Comparison of ENCODE assay signal across 25 cellular contexts in the genomic region with DNA sequence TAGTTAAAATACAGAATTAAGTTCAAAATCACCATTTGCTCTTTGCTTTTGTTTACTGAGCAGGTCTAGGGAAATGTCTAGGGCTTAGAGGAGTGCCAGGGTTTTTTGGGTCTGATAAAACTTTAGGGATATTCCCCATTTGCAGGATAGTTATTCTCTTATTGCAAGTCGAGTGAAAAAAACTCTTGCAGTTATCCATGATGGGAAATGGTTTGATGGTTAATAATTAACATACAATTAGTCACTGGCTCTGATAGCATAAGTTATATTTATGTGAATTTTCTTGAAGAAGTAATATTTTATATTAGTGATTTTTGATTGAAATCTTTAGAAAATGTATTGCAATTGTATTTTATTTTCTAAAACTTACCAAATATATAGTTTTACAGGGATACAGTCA.
"Had no signal": no experiment of that assay in that cellular context is flagged by ENCODE, and none has a peak within 500 bp of the region (broad histone marks: within the 10 kb centered on the region; RNA-seq: fewer than 3 reads in every experiment).

No MANE protein-coding gene starts in this region.

- FAIRE-seq: TTC549 had no signal

- H3K27me3 ChIP-seq: brain microvascular endothelial cell, cardiac muscle cell had no signal

- H3K4me3 Mint-ChIP-seq: activated B cell treated with CpG ODN at 0.5 μM for 24 hours; activated CD4-positive, alpha-beta memory T cell treated with anti-CD3 and anti-CD28 coated beads for 36 hours; activated CD4-positive, alpha-beta T cell treated with anti-CD3 and anti-CD28 coated beads, Interleukin-2, amount 10 ng/mL, durations not matched to agents 7 days and 5 days; activated naive CD4-positive, alpha-beta T cell treated with anti-CD3 and anti-CD28 coated beads for 36 hours; activated naive CD8-positive, alpha-beta T cell; activated T-helper 17 cell treated with anti-CD3 and anti-CD28 coated beads, Interleukin-2, amount 50 U/mL, for 72 hours; T-helper 17 cell had no signal

- H3K27ac ChIP-seq: brain microvascular endothelial cell, cardiac muscle cell had no signal

- H3K36me3 ChIP-seq: brain microvascular endothelial cell, cardiac muscle cell had no signal

- H3K27ac Mint-ChIP-seq: activated B cell treated with CpG ODN at 0.5 μM for 24 hours; activated CD4-positive, alpha-beta memory T cell treated with anti-CD3 and anti-CD28 coated beads for 36 hours; activated CD4-positive, alpha-beta T cell treated with anti-CD3 and anti-CD28 coated beads, Interleukin-2, amount 10 ng/mL, durations not matched to agents 7 days and 5 days; activated naive CD4-positive, alpha-beta T cell treated with anti-CD3 and anti-CD28 coated beads for 36 hours; activated naive CD8-positive, alpha-beta T cell; activated T-helper 17 cell treated with anti-CD3 and anti-CD28 coated beads, Interleukin-2, amount 50 U/mL, for 72 hours; T-helper 17 cell had no signal

- ATAC-seq: activated T-helper 17 cell treated with anti-CD3 and anti-CD28 coated beads, Interleukin-2, amount 50 U/mL, for 72 hours; PC-3; T-helper 17 cell had no signal

- H3K27me3 Mint-ChIP-seq: activated B cell treated with CpG ODN at 0.5 μM for 24 hours; activated CD4-positive, alpha-beta memory T cell treated with anti-CD3 and anti-CD28 coated beads for 36 hours; activated CD4-positive, alpha-beta T cell treated with anti-CD3 and anti-CD28 coated beads, Interleukin-2, amount 10 ng/mL, durations not matched to agents 7 days and 5 days; activated naive CD8-positive, alpha-beta T cell; activated T-helper 17 cell treated with anti-CD3 and anti-CD28 coated beads, Interleukin-2, amount 50 U/mL, for 72 hours; T-helper 17 cell had no signal

- H3K9me3 Mint-ChIP-seq: activated B cell treated with CpG ODN at 0.5 μM for 24 hours; activated CD4-positive, alpha-beta memory T cell treated with anti-CD3 and anti-CD28 coated beads for 36 hours; activated naive CD4-positive, alpha-beta T cell treated with anti-CD3 and anti-CD28 coated beads for 36 hours had no signal

- DNase-seq: activated B cell treated with CpG ODN at 0.5 μM for 24 hours; activated CD4-positive, alpha-beta memory T cell treated with anti-CD3 and anti-CD28 coated beads for 36 hours; activated CD4-positive, alpha-beta T cell treated with anti-CD3 and anti-CD28 coated beads, Interleukin-2, amount 10 ng/mL, durations not matched to agents 7 days and 5 days; activated CD8-positive, alpha-beta memory T cell treated with anti-CD3 and anti-CD28 coated beads for 24 hours; activated gamma-delta T cell; activated naive CD4-positive, alpha-beta T cell treated with anti-CD3 and anti-CD28 coated beads for 36 hours; activated T-cell treated with anti-CD3 and anti-CD28 coated beads, Interleukin-2, amount 50 U/mL, for 48 hours; amygdala; brain microvascular endothelial cell; MM.1S; NCI-H1105; NCI-H1436; NCI-H1694 treated with DMSO at 0.1 percent for 48 hours; NCI-H2029 treated with DMSO at 0.1 percent for 48 hours; NCI-H345; NCI-H510A treated with DMSO at 0.1 percent for 48 hours; NCI-H69; PC-3; SHP77 treated with DMSO at 0.1 percent for 48 hours; T-helper 17 cell; T1000 had no signal

- H3K4me3 ChIP-seq: cardiac muscle cell had no signal
